In genomic region chr9:135480071-135480941, GRCh38 we compare ENCODE assay signal across 8 cellular contexts. TPM values are rescaled to one million over a fixed set of nuclear protein-coding genes. Genes with fewer than 3 reads are reported as not detected.
DNase-seq lines count a peak whose midpoint lies in the region; ATAC-seq and TF ChIP-seq lines count a peak whose summit lies in the region.

No MANE protein-coding gene starts in this region.

- H3K9me3 ChIP-seq in BLaER1 treated with 17β-estradiol and CSF1 and Interleukin-3, amounts not matched to agents 10 nM and 100 nM (replicated peaks in 1 of 11), result no peaks in the 10 kb centered on the region
- H3K9me3 ChIP-seq in HCT116 (ENCODE audit: control insufficient read depth in 1 of 2, insufficient read depth in 1 of 2, low read depth in 1 of 2, low read length in 2 of 2), result no peaks in the 10 kb centered on the region

- intact Hi-C loops in HCT116 (cut with micrococcal nuclease), result no loop called here

- H3K79me2 ChIP-seq in HCT116 (ENCODE audit: insufficient read depth, low read length), result peaks cover 30% of the 10 kb centered on the region

- H3K36me3 ChIP-seq in BLaER1 treated with 17β-estradiol and CSF1 and Interleukin-3, amounts not matched to agents 10 nM and 100 nM, result peaks cover 0 to 22% (median 13%) of the 10 kb centered on the region in 11 experiments; a peak in 15 of 22 replicates
- H3K36me3 ChIP-seq in HCT116 (ENCODE audit: control insufficient read depth in 1 of 2, insufficient read depth in 2 of 2, low read length in 2 of 2), result peaks cover 4 to 19% of the 10 kb centered on the region in 2 experiments; a peak in 3 of 4 replicates

- no peaks in the 10 kb centered on the region for H3K9me2 ChIP-seq in HCT116 (ENCODE audit: insufficient read depth)

- peak overlapping the region; percentile 68 to 92 (median 78) for H3K4me3 ChIP-seq in BLaER1 treated with 17β-estradiol and CSF1 and Interleukin-3, amounts not matched to agents 10 nM and 100 nM
- peak overlapping the region; percentile 86 to 91 for H3K4me3 ChIP-seq in HCT116 (replicated peaks in 1 of 2; ENCODE audit: low read depth in 1 of 2, low read length in 2 of 2)

- peak overlapping the region in 5 of 11 experiments; percentile 37 to 57 (median 48); a peak in 7 of 22 replicates for H3K27ac ChIP-seq in BLaER1 treated with 17β-estradiol and CSF1 and Interleukin-3, amounts not matched to agents 10 nM and 100 nM
- H3K27ac ChIP-seq in HCT116 (ENCODE audit: low read depth, low read length) (peak overlapping the region; percentile 91), foreskin keratinocyte (peak overlapping the region; percentile 69)

- H3K27me3 ChIP-seq in BLaER1 treated with 17β-estradiol and CSF1 and Interleukin-3, amounts not matched to agents 10 nM and 100 nM, result peaks cover 21 to 88% (median 62%) of the 10 kb centered on the region in 11 experiments
- no peaks in the 10 kb centered on the region for H3K27me3 ChIP-seq in HCT116 (ENCODE audit: insufficient read depth, low read length)
- H3K27me3 ChIP-seq in foreskin keratinocyte, result no peaks in the 10 kb centered on the region

- peak overlapping the region; percentile 55 to 90 (median 77) for H3K9ac ChIP-seq in BLaER1 treated with 17β-estradiol and CSF1 and Interleukin-3, amounts not matched to agents 10 nM and 100 nM
- H3K9ac ChIP-seq in HCT116 (ENCODE audit: low read length), result peak overlapping the region; percentile 82

- TF ChIP-seq CTCF in HCT116 (IDR thresholded peaks at IDR 0.05 in 2 of 3, conservative IDR thresholded peaks at IDR 0.05 in 1 of 3; ENCODE audit: borderline replicate concordance in 1 of 3, insufficient read depth in 1 of 3, low read depth in 2 of 3, low read length in 2 of 3) (no peak), foreskin keratinocyte (conservative IDR thresholded peaks at IDR 0.05) (no peak)

- no peak for DNase-seq in HCT116 (ENCODE audit: low read depth, low spot score)
- peak; percentile 37 for DNase-seq in UCSD-AML1 (lab: John Stamatoyannopoulos, UW; ENCODE audit: unreplicated experiment)
- DNase-seq in foreskin keratinocyte, result peak in 1 of 2 donors; percentile 24
- peak; percentile 40 for DNase-seq in occipital lobe (lab: John Stamatoyannopoulos, UW)
- no peak for DNase-seq in 8988T
- DNase-seq in kidney glomerular epithelial cell (lab: John Stamatoyannopoulos, UW), result no peak

- no peak for TF ChIP-seq RAD21 in HCT116 (IDR thresholded peaks at IDR 0.05; ENCODE audit: low read depth)

- H4K20me1 ChIP-seq in BLaER1 treated with 17β-estradiol and CSF1 and Interleukin-3, amounts not matched to agents 10 nM and 100 nM, result peaks cover 0 to 64% (median 17%) of the 10 kb centered on the region in 11 experiments; a peak in 15 of 22 replicates
- no peaks in the 10 kb centered on the region for H4K20me1 ChIP-seq in HCT116 (ENCODE audit: insufficient read depth)

- ATAC-seq in HCT116 (peak; percentile 62), foreskin keratinocyte (peak; percentile 58), GM19397 (IDR thresholded peaks at IDR 0.05; ENCODE audit: unreplicated experiment) (no peak)

- peak overlapping the region; percentile 81 to 100 (median 97) for H3K4me2 ChIP-seq in BLaER1 treated with 17β-estradiol and CSF1 and Interleukin-3, amounts not matched to agents 10 nM and 100 nM
- peak overlapping the region; percentile 98 for H3K4me2 ChIP-seq in HCT116 (ENCODE audit: low read length)

- peaks cover 9 to 17% (median 13%) of the 10 kb centered on the region in 10 experiments for H3K4me1 ChIP-seq in BLaER1 treated with 17β-estradiol and CSF1 and Interleukin-3, amounts not matched to agents 10 nM and 100 nM
- H3K4me1 ChIP-seq in HCT116 (ENCODE audit: control insufficient read depth in 1 of 2, insufficient read depth in 2 of 2, low read length in 2 of 2) (peaks cover 10 to 20% of the 10 kb centered on the region in 2 experiments; a peak in 3 of 4 replicates), foreskin keratinocyte (no peaks in the 10 kb centered on the region)

- H2AFZ ChIP-seq in HCT116 (ENCODE audit: low read depth, low read length, poor library complexity, severe bottlenecking), result no peak overlapping the region

- BruUV-seq in HCT116 (replicated peaks; lab: Mats Ljungman, UMichigan), result no TSS peak

- RAD21 ChIA-PET in HCT116 (lab: Charles Lee; ENCODE audit: low non-redundant PET in 1 of 2, low total read pairs in 2 of 2, uncharacterized antibody in 2 of 2, unreplicated experiment in 2 of 2), result no interaction called here

- POLR2A ChIA-PET in HCT116 (lab: Charles Lee), result interaction anchor here (1.0 to 1.6 kb wide), 2 partner anchors 9 to 12 kb away, joined by 5 to 6 read pairs; no protein-coding TSS in a partner anchor

- CTCF ChIA-PET in HCT116 (lab: Charles Lee), result interaction anchor here (0.6 to 1.7 kb wide), 3 partner anchors 9 to 19 kb away, joined by 3 to 4 read pairs (median 3); a partner anchor contains a TSS

- peak; percentile 27 for TF ChIP-seq POLR2A in HCT116 (IDR thresholded peaks at IDR 0.05; ENCODE audit: borderline replicate concordance, extremely low read depth, insufficient read depth, insufficient read length)

TF ChIP-seq in HCT116, 20 proteins besides CTCF, POLR2A, EP300 and RAD21:
- TF ChIP-seq JUND (IDR thresholded peaks at IDR 0.05), result no peak
- no peak for TF ChIP-seq EZH2phosphoT487 (IDR thresholded peaks at IDR 0.05; ENCODE audit: borderline replicate concordance)
- TF ChIP-seq CEBPB (IDR thresholded peaks at IDR 0.05; ENCODE audit: low read depth), result no peak
- TF ChIP-seq ZFX (IDR thresholded peaks at IDR 0.05), result peak; percentile 84
- peak; percentile 46 for TF ChIP-seq POLR2AphosphoS5 (IDR thresholded peaks at IDR 0.05; ENCODE audit: low read depth, low read length)
- TF ChIP-seq SP1 (IDR thresholded peaks at IDR 0.05; ENCODE audit: low read depth), result no peak
- TF ChIP-seq TCF7L2 (IDR thresholded peaks at IDR 0.05; ENCODE audit: borderline replicate concordance, extremely low read depth, insufficient read depth, insufficient read length), result no peak
- no peak for TF ChIP-seq ATF3 (IDR thresholded peaks at IDR 0.05)
- no peak for TF ChIP-seq ZBTB33 (IDR thresholded peaks at IDR 0.05; ENCODE audit: extremely low read depth, insufficient replicate concordance, low read length)
- no peak for TF ChIP-seq EZH2 (IDR thresholded peaks at IDR 0.05)
- no peak for TF ChIP-seq EGR1 (IDR thresholded peaks at IDR 0.05; ENCODE audit: low read depth)
TF ChIP-seq in HCT116: peak in this region for 2.

RNA-seq across cellular contexts. Expression of gene PPP1R26, which starts 0.7 kb away (rescaled TPM):
- total RNA-seq in HCT116 (2021; ENCODE audit: unreplicated experiment) (32.0 TPM), foreskin keratinocyte (14.3 and 15.1 TPM in 2 replicates), occipital lobe (38.5 TPM)
- polyA plus RNA-seq in HCT116 (2012), result 23.3 and 23.7 TPM in 2 replicates
- 7.2 and 7.6 TPM in 2 replicates for polyA plus RNA-seq in foreskin keratinocyte

RNA-seq across cellular contexts. Expression of gene MRPS2, which starts 20.2 kb away (rescaled TPM):
- total RNA-seq in HCT116 (2021; ENCODE audit: unreplicated experiment) (85.1 TPM), foreskin keratinocyte (65.8 and 70.9 TPM in 2 replicates), occipital lobe (9.7 TPM)
- polyA plus RNA-seq in HCT116 (2012), result 135 and 169 TPM in 2 replicates
- polyA plus RNA-seq in foreskin keratinocyte, result 106 TPM in 2 replicates

RNA-seq across cellular contexts. Expression of gene LCN1, which starts 40.9 kb away (rescaled TPM):
- total RNA-seq in HCT116 (2021; ENCODE audit: unreplicated experiment), result not detected
- not detected in 2 replicates for polyA plus RNA-seq in HCT116 (2012)
- total RNA-seq in foreskin keratinocyte, result not detected in 2 replicates
- polyA plus RNA-seq in foreskin keratinocyte, result not detected in 2 replicates
- not detected for total RNA-seq in occipital lobe

Comparison
In these comparisons a context has a peak if more than half of its experiments do, and no peak if none do; other contexts are left out.
1. DNase-seq: peak in UCSD-AML1 (single experiment) and occipital lobe (single experiment); none in HCT116 (single experiment), 8988T (single experiment) and kidney glomerular epithelial cell (single experiment).